ENCODE assay signal across 7 cellular contexts in genomic region chr7:148999166-148999565, GRCh38.
"Had no signal": no experiment of that assay in that cellular context is flagged by ENCODE, and none has a peak within 500 bp of the region (broad histone marks: within the 10 kb centered on the region; RNA-seq: fewer than 3 reads in every experiment).

No MANE protein-coding gene starts in this region.

- H3K36me3 Mint-ChIP-seq: IgD-negative memory B cell had no signal

- H3K27me3 Mint-ChIP-seq: IgD-negative memory B cell had no signal

- ATAC-seq: GM23338, HepG2 had no signal

- H2AFZ ChIP-seq: GM23338 had no signal

- H3K4me2 ChIP-seq: GM23338 had no signal

- H3K4me1 Mint-ChIP-seq: GM23338, H9 had no signal

- H3K4me3 ChIP-seq: GM23338 had no signal

- H3K9me3 Mint-ChIP-seq: GM23338, H9, HFFc6, IgD-negative memory B cell had no signal

- H3K4me3 Mint-ChIP-seq: GM23338, H9, HFFc6, IgD-negative memory B cell had no signal

- H3K27ac ChIP-seq: HL-60 had no signal

- H3K27ac Mint-ChIP-seq: GM23338, H9, HFFc6, IgD-negative memory B cell had no signal

- DNase-seq: H9, HCEC 1CT, HFFc6 had no signal
